Comparison of ENCODE assay signal across 22 cellular contexts in the genomic region with DNA sequence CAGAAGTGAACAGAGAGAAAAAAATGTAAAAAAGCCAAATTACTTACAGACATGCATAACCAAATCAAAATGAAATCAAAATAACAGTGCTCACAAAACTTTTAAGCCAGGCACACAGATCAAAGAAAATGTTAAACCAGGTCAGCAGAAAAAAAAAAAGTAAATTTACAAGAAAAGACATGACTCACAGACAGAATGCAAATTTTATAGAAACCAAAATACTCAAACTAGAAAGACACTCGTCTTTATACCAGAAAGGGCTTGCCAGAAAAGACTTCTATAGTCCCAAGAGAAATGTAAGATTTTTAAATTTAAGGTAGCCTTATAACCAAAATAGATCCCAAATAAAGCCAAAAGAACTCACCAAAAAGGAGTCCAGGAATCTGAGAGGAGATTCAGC.
"Had no signal": no experiment of that assay in that cellular context is flagged by ENCODE, and none has a peak within 500 bp of the region (broad histone marks: within the 10 kb centered on the region; RNA-seq: fewer than 3 reads in every experiment).

No MANE protein-coding gene starts in this region.

- H3K36me3 Mint-ChIP-seq: naive thymus-derived CD4-positive, alpha-beta T cell; stimulated activated naive B cell treated with anti-CD40 and anti-IgM and Interleukin-4, amounts not matched to agents 10 μg/mL and 1 μg/mL and 100 μg/mL, for 72 hours had no signal

- H3K79me2 ChIP-seq: hepatocyte had no signal

- H3K4me3 ChIP-seq: esophagus squamous epithelium, hepatocyte, right atrium auricular region, sigmoid colon, skin epidermis, testis, tibial nerve, upper lobe of right lung, vagina had no signal

- H3K4me1 ChIP-seq: esophagus squamous epithelium, right atrium auricular region, sigmoid colon, testis, tibial nerve, upper lobe of right lung had no signal

- H3K4me3 Mint-ChIP-seq: naive thymus-derived CD4-positive, alpha-beta T cell; neural crest cell; stimulated activated naive B cell treated with anti-CD40 and anti-IgM and Interleukin-4, amounts not matched to agents 10 μg/mL and 1 μg/mL and 100 μg/mL, for 72 hours; stimulated activated naive CD8-positive, alpha-beta T cell treated with anti-CD3 and anti-CD28 coated beads, Interleukin-15, amount 100 ng/mL, for 72 hours had no signal

- H3K27me3 ChIP-seq: esophagus squamous epithelium, hepatocyte, right atrium auricular region, sigmoid colon, testis, tibial nerve, upper lobe of right lung, vagina had no signal

- ATAC-seq: left lobe of liver; naive thymus-derived CD4-positive, alpha-beta T cell; stimulated activated naive B cell treated with anti-CD40 and anti-IgM and Interleukin-4, amounts not matched to agents 10 μg/mL and 1 μg/mL and 100 μg/mL, for 72 hours; stimulated activated naive CD8-positive, alpha-beta T cell treated with anti-CD3 and anti-CD28 coated beads, Interleukin-15, amount 100 ng/mL, for 72 hours; upper lobe of right lung had no signal

- H3K27ac ChIP-seq: esophagus squamous epithelium, hepatocyte, right atrium auricular region, sigmoid colon, skin epidermis, testis, tibial nerve, upper lobe of right lung, vagina had no signal

- H3K9me3 Mint-ChIP-seq: stimulated activated naive CD8-positive, alpha-beta T cell treated with anti-CD3 and anti-CD28 coated beads, Interleukin-15, amount 100 ng/mL, for 72 hours had no signal

- H3K36me3 ChIP-seq: esophagus squamous epithelium, right atrium auricular region, sigmoid colon, tibial nerve, upper lobe of right lung, vagina had no signal

- H3K27ac Mint-ChIP-seq: stimulated activated naive B cell treated with anti-CD40 and anti-IgM and Interleukin-4, amounts not matched to agents 10 μg/mL and 1 μg/mL and 100 μg/mL, for 72 hours had no signal

- H3K4me1 Mint-ChIP-seq: stimulated activated naive B cell treated with anti-CD40 and anti-IgM and Interleukin-4, amounts not matched to agents 10 μg/mL and 1 μg/mL and 100 μg/mL, for 72 hours; stimulated activated naive CD8-positive, alpha-beta T cell treated with anti-CD3 and anti-CD28 coated beads, Interleukin-15, amount 100 ng/mL, for 72 hours had no signal

- H3K4me2 ChIP-seq: hepatocyte had no signal

- DNase-seq: dermis blood vessel endothelial cell; esophagus squamous epithelium; foreskin fibroblast; head of caudate nucleus; islet precursor cell; mammary epithelial cell; naive thymus-derived CD4-positive, alpha-beta T cell; posterior cingulate gyrus; sigmoid colon; stimulated activated CD4-positive, alpha-beta T cell treated with anti-CD3 and anti-CD28 coated beads, Interleukin-2, amount 100 ng/mL, for 24 hours; stimulated activated CD4-positive, alpha-beta T cell treated with anti-CD3 and anti-CD28 coated beads, Interleukin-4, amount 100 ng/mL, for 4 hours; stimulated activated naive B cell treated with anti-CD40 and anti-IgM and Interleukin-4, amounts not matched to agents 10 μg/mL and 1 μg/mL and 100 μg/mL, for 72 hours; stimulated activated naive CD8-positive, alpha-beta T cell treated with anti-CD3 and anti-CD28 coated beads, Interleukin-15, amount 100 ng/mL, for 72 hours; testis; upper lobe of right lung had no signal

- H2AFZ ChIP-seq: hepatocyte had no signal

- H3K9me3 ChIP-seq: esophagus squamous epithelium, right atrium auricular region, sigmoid colon, testis, tibial nerve, upper lobe of right lung, vagina had no signal
